ENCODE assay signal across 1 cellular context in the genomic region with DNA sequence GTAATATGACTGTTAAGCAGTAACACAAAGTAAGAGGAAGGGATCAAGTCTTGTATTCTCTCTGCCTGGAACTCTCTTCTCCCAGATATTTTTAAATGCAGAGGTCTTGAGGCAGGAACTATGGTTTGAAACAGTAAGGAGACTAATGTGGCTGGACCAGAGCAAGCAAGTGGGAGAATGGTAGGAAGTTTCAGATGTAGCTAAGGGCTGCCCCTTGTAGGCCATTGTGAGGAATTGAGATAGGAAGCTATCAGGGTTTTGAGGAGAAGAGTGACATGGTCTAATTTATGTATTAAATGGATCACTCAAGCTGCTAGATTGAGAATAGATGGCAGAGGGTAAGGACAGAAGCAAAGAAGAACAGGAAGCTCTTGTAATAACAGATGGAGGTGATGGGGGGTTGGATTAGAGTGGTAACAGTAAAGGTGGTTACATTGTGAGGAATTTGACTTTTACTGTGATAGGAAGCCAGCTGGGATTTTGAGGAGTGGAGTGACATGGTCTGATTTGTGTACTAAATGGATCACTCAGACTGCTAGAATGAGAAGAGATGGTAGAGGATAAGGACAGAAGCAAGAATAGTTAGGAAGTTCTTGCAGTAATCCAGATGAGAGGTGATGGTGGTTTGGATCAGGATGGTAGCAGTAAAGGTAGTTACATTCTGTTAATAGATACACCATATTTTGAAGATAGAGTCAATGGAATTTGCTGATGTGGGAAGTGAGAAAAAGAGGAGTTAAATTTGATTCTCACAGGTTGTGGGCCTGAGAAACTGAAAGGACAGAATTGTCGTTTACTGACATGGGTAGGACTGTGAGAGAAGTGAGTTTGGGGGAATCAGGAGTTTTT.
TF ChIP-seq lines count a peak whose summit lies in the region.

No MANE protein-coding gene starts in this region.

TF ChIP-seq in H1, 55 proteins besides CTCF, POLR2A, EP300 and RAD21:
- TF ChIP-seq RFX5 (IDR thresholded peaks at IDR 0.05; ENCODE audit: borderline replicate concordance, low read depth, low read length) (no peak), SUZ12 (IDR thresholded peaks at IDR 0.05; ENCODE audit: low read length) (no peak), KDM5A (IDR thresholded peaks at IDR 0.05; ENCODE audit: low read length) (no peak), RNF2 (IDR thresholded peaks at IDR 0.05; ENCODE audit: borderline replicate concordance, low read depth, low read length, missing control alignments, poor library complexity, severe bottlenecking) (no peak), JUN (IDR thresholded peaks at IDR 0.05; ENCODE audit: low read depth, low read length) (no peak), POU5F1 (IDR thresholded peaks at IDR 0.05; ENCODE audit: low read depth, low read length) (no peak), SP4 (IDR thresholded peaks at IDR 0.05; ENCODE audit: low read length) (no peak), YY1 (IDR thresholded peaks at IDR 0.05; ENCODE audit: low read depth, low read length) (no peak), CBX5 (IDR thresholded peaks at IDR 0.05; ENCODE audit: low read depth, low read length) (no peak), CTBP2 (IDR thresholded peaks at IDR 0.05; ENCODE audit: borderline replicate concordance, insufficient read depth, insufficient read length, low read length) (no peak), HDAC6 (IDR thresholded peaks at IDR 0.05; ENCODE audit: low read depth, low read length) (no peak), RXRA (IDR thresholded peaks at IDR 0.05; ENCODE audit: insufficient read depth, low read depth, low read length) (no peak), CHD1 (IDR thresholded peaks at IDR 0.05; ENCODE audit: low read depth, low read length) (no peak), HDAC2 (IDR thresholded peaks at IDR 0.05; ENCODE audit: borderline replicate concordance in 1 of 2, low read depth in 2 of 2, low read length in 2 of 2) (no peak), CEBPB (IDR thresholded peaks at IDR 0.05; ENCODE audit: low read depth, low read length) (no peak), TAF7 (optimal IDR thresholded peaks at IDR 0.05; ENCODE audit: borderline replicate concordance, low read depth, low read length) (no peak)
- TF ChIP-seq, protein P1, sequence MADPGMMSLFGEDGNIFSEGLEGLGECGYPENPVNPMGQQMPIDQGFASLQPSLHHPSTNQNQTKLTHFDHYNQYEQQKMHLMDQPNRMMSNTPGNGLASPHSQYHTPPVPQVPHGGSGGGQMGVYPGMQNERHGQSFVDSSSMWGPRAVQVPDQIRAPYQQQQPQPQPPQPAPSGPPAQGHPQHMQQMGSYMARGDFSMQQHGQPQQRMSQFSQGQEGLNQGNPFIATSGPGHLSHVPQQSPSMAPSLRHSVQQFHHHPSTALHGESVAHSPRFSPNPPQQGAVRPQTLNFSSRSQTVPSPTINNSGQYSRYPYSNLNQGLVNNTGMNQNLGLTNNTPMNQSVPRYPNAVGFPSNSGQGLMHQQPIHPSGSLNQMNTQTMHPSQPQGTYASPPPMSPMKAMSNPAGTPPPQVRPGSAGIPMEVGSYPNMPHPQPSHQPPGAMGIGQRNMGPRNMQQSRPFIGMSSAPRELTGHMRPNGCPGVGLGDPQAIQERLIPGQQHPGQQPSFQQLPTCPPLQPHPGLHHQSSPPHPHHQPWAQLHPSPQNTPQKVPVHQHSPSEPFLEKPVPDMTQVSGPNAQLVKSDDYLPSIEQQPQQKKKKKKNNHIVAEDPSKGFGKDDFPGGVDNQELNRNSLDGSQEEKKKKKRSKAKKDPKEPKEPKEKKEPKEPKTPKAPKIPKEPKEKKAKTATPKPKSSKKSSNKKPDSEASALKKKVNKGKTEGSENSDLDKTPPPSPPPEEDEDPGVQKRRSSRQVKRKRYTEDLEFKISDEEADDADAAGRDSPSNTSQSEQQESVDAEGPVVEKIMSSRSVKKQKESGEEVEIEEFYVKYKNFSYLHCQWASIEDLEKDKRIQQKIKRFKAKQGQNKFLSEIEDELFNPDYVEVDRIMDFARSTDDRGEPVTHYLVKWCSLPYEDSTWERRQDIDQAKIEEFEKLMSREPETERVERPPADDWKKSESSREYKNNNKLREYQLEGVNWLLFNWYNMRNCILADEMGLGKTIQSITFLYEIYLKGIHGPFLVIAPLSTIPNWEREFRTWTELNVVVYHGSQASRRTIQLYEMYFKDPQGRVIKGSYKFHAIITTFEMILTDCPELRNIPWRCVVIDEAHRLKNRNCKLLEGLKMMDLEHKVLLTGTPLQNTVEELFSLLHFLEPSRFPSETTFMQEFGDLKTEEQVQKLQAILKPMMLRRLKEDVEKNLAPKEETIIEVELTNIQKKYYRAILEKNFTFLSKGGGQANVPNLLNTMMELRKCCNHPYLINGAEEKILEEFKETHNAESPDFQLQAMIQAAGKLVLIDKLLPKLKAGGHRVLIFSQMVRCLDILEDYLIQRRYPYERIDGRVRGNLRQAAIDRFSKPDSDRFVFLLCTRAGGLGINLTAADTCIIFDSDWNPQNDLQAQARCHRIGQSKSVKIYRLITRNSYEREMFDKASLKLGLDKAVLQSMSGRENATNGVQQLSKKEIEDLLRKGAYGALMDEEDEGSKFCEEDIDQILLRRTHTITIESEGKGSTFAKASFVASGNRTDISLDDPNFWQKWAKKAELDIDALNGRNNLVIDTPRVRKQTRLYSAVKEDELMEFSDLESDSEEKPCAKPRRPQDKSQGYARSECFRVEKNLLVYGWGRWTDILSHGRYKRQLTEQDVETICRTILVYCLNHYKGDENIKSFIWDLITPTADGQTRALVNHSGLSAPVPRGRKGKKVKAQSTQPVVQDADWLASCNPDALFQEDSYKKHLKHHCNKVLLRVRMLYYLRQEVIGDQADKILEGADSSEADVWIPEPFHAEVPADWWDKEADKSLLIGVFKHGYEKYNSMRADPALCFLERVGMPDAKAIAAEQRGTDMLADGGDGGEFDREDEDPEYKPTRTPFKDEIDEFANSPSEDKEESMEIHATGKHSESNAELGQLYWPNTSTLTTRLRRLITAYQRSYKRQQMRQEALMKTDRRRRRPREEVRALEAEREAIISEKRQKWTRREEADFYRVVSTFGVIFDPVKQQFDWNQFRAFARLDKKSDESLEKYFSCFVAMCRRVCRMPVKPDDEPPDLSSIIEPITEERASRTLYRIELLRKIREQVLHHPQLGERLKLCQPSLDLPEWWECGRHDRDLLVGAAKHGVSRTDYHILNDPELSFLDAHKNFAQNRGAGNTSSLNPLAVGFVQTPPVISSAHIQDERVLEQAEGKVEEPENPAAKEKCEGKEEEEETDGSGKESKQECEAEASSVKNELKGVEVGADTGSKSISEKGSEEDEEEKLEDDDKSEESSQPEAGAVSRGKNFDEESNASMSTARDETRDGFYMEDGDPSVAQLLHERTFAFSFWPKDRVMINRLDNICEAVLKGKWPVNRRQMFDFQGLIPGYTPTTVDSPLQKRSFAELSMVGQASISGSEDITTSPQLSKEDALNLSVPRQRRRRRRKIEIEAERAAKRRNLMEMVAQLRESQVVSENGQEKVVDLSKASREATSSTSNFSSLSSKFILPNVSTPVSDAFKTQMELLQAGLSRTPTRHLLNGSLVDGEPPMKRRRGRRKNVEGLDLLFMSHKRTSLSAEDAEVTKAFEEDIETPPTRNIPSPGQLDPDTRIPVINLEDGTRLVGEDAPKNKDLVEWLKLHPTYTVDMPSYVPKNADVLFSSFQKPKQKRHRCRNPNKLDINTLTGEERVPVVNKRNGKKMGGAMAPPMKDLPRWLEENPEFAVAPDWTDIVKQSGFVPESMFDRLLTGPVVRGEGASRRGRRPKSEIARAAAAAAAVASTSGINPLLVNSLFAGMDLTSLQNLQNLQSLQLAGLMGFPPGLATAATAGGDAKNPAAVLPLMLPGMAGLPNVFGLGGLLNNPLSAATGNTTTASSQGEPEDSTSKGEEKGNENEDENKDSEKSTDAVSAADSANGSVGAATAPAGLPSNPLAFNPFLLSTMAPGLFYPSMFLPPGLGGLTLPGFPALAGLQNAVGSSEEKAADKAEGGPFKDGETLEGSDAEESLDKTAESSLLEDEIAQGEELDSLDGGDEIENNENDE (IDR thresholded peaks at IDR 0.05; ENCODE audit: insufficient replicate concordance, low read length) = no peak
- TF ChIP-seq, protein P2, sequence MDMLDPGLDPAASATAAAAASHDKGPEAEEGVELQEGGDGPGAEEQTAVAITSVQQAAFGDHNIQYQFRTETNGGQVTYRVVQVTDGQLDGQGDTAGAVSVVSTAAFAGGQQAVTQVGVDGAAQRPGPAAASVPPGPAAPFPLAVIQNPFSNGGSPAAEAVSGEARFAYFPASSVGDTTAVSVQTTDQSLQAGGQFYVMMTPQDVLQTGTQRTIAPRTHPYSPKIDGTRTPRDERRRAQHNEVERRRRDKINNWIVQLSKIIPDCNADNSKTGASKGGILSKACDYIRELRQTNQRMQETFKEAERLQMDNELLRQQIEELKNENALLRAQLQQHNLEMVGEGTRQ (IDR thresholded peaks at IDR 0.05; ENCODE audit: low read length) = no peak
TF ChIP-seq in H1: peak in this region for 0.
